Comparison of ENCODE assay signal across 14 cellular contexts in genomic region chr11:15618583-15619032, GRCh38.
A peak's percentile ranks its signal among the peaks of the same experiment; 100 is the strongest.
DNase-seq lines count a peak whose midpoint lies in the region; ATAC-seq and TF ChIP-seq lines count a peak whose summit lies in the region.
"Had no signal": no experiment of that assay in that cellular context is flagged by ENCODE, and none has a peak within 500 bp of the region (broad histone marks: within the 10 kb centered on the region; RNA-seq: fewer than 3 reads in every experiment).

No MANE protein-coding gene starts in this region.

- ATAC-seq in GM18870 (IDR thresholded peaks at IDR 0.05; ENCODE audit: unreplicated experiment) = no peak
- no peak for ATAC-seq in GM18868 (IDR thresholded peaks at IDR 0.05; ENCODE audit: unreplicated experiment)
- ATAC-seq: A549, HCT116, K562 had no signal

- peak overlapping the region; percentile 97; the same call in 1 of the 2 replicates for H3K27ac ChIP-seq in C4-2B
- H3K27ac ChIP-seq: A549, GM23248, HL-60 had no signal

- peaks cover 15% of the 10 kb centered on the region for H3K27me3 Mint-ChIP-seq in type B pancreatic cell

- peak overlapping the region; percentile 12 for H3K27ac Mint-ChIP-seq in type B pancreatic cell
- H3K27ac Mint-ChIP-seq: CD8-positive, alpha-beta memory T cell had no signal

- H3K4me3 Mint-ChIP-seq in type B pancreatic cell = no peak overlapping the region
- H3K4me3 Mint-ChIP-seq: CD8-positive, alpha-beta memory T cell had no signal

- H3K36me3 Mint-ChIP-seq in type B pancreatic cell = no peaks in the 10 kb centered on the region
- H3K36me3 Mint-ChIP-seq: CD8-positive, alpha-beta memory T cell had no signal

- DNase-seq in LNCaP clone FGC (ENCODE audit: low read depth) = peak; percentile 99
- DNase-seq in mucosa of gallbladder (ENCODE audit: low spot score) = peak; percentile 15
- DNase-seq in type B pancreatic cell (ENCODE audit: extremely low spot score, unreplicated experiment) = no peak
- no peak for DNase-seq in SW480 (ENCODE audit: low spot score)
- DNase-seq: Caco-2; CD8-positive, alpha-beta memory T cell; GM23248 had no signal

- H3K4me1 Mint-ChIP-seq in type B pancreatic cell (ENCODE audit: unreplicated experiment) = peaks cover 9% of the 10 kb centered on the region
- H3K4me1 Mint-ChIP-seq: CD8-positive, alpha-beta memory T cell had no signal

- H3K9me3 Mint-ChIP-seq in type B pancreatic cell = no peaks in the 10 kb centered on the region
- H3K9me3 Mint-ChIP-seq: CD8-positive, alpha-beta memory T cell had no signal

- H3K4me3 ChIP-seq in LNCaP clone FGC (ENCODE audit: low read depth, low read length) = no peak overlapping the region
- H3K4me3 ChIP-seq: A549, GM23248, K562 had no signal

- TF ChIP-seq CTCF in C4-2B (conservative IDR thresholded peaks at IDR 0.05) (no peak), LNCaP clone FGC (IDR thresholded peaks at IDR 0.05; ENCODE audit: control insufficient read depth, extremely low read depth, insufficient read depth) (no peak), type B pancreatic cell (conservative IDR thresholded peaks at IDR 0.05) (no peak)

Comparison
In these comparisons a context has a peak if more than half of its experiments do, and no peak if none do; other contexts are left out.
1. DNase-seq: peak in LNCaP clone FGC (single experiment) and mucosa of gallbladder (single experiment); none in type B pancreatic cell (single experiment) and SW480 (single experiment).